In the genomic region with DNA sequence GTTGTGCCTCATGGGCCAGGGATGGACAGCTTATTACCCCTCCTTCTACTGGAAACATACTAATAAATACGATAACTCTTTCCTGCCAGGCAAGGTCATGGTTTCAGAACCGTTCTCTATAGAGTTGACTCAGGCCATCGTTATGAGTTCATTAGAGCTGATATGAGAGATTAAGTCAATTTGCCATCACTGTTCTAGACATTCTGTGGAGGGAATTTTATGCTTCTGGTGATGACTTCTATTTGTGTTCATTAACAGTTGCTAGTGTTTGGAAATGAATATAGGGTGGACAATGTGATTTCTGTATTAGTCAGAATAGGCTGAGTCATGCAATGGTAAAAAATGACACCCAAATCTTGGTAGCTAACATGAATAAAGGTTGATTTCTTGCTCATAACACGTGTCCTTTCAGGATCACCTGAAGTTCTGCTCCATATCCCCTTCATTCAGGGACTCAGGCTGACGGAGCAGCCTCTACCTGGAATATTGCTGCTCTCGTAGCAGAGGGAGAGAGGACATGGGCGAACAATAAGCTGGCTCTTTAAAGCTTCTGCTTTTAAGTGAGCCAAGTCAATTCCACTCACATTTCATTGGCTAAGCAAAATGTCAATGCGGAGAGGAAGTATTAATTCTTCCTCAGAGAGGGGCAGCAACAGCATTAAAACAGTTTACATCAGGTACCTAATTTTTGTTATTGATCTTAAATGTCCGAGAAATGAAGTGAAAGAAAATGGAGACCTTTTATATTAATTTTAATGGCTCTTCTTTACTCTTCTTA, we compare ENCODE assay signal across 1 cellular context.
TF ChIP-seq lines count a peak whose summit lies in the region.

No MANE protein-coding gene starts in this region.

TF ChIP-seq in GM23338, 12 proteins besides CTCF, POLR2A, EP300 and RAD21 (continued from another document):
- TF ChIP-seq, protein P1, sequence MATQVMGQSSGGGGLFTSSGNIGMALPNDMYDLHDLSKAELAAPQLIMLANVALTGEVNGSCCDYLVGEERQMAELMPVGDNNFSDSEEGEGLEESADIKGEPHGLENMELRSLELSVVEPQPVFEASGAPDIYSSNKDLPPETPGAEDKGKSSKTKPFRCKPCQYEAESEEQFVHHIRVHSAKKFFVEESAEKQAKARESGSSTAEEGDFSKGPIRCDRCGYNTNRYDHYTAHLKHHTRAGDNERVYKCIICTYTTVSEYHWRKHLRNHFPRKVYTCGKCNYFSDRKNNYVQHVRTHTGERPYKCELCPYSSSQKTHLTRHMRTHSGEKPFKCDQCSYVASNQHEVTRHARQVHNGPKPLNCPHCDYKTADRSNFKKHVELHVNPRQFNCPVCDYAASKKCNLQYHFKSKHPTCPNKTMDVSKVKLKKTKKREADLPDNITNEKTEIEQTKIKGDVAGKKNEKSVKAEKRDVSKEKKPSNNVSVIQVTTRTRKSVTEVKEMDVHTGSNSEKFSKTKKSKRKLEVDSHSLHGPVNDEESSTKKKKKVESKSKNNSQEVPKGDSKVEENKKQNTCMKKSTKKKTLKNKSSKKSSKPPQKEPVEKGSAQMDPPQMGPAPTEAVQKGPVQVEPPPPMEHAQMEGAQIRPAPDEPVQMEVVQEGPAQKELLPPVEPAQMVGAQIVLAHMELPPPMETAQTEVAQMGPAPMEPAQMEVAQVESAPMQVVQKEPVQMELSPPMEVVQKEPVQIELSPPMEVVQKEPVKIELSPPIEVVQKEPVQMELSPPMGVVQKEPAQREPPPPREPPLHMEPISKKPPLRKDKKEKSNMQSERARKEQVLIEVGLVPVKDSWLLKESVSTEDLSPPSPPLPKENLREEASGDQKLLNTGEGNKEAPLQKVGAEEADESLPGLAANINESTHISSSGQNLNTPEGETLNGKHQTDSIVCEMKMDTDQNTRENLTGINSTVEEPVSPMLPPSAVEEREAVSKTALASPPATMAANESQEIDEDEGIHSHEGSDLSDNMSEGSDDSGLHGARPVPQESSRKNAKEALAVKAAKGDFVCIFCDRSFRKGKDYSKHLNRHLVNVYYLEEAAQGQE (IDR thresholded peaks at IDR 0.05; ENCODE audit: unreplicated experiment) = no peak
- TF ChIP-seq EZH2 (IDR thresholded peaks at IDR 0.05; ENCODE audit: low read depth, unreplicated experiment) (no peak), ZNF114 (CRISPR knock-in tag; IDR thresholded peaks at IDR 0.05) (no peak), JUNB (IDR thresholded peaks at IDR 0.05; ENCODE audit: unreplicated experiment) (no peak), ZNF331 (CRISPR knock-in tag; IDR thresholded peaks at IDR 0.05; ENCODE audit: low read depth) (no peak), STAT1 (IDR thresholded peaks at IDR 0.05; ENCODE audit: unreplicated experiment) (no peak), EZH2phosphoT487 (IDR thresholded peaks at IDR 0.05; ENCODE audit: unreplicated experiment) (no peak), NANOG (IDR thresholded peaks at IDR 0.05; ENCODE audit: borderline replicate concordance) (no peak)
- TF ChIP-seq, protein P2, sequence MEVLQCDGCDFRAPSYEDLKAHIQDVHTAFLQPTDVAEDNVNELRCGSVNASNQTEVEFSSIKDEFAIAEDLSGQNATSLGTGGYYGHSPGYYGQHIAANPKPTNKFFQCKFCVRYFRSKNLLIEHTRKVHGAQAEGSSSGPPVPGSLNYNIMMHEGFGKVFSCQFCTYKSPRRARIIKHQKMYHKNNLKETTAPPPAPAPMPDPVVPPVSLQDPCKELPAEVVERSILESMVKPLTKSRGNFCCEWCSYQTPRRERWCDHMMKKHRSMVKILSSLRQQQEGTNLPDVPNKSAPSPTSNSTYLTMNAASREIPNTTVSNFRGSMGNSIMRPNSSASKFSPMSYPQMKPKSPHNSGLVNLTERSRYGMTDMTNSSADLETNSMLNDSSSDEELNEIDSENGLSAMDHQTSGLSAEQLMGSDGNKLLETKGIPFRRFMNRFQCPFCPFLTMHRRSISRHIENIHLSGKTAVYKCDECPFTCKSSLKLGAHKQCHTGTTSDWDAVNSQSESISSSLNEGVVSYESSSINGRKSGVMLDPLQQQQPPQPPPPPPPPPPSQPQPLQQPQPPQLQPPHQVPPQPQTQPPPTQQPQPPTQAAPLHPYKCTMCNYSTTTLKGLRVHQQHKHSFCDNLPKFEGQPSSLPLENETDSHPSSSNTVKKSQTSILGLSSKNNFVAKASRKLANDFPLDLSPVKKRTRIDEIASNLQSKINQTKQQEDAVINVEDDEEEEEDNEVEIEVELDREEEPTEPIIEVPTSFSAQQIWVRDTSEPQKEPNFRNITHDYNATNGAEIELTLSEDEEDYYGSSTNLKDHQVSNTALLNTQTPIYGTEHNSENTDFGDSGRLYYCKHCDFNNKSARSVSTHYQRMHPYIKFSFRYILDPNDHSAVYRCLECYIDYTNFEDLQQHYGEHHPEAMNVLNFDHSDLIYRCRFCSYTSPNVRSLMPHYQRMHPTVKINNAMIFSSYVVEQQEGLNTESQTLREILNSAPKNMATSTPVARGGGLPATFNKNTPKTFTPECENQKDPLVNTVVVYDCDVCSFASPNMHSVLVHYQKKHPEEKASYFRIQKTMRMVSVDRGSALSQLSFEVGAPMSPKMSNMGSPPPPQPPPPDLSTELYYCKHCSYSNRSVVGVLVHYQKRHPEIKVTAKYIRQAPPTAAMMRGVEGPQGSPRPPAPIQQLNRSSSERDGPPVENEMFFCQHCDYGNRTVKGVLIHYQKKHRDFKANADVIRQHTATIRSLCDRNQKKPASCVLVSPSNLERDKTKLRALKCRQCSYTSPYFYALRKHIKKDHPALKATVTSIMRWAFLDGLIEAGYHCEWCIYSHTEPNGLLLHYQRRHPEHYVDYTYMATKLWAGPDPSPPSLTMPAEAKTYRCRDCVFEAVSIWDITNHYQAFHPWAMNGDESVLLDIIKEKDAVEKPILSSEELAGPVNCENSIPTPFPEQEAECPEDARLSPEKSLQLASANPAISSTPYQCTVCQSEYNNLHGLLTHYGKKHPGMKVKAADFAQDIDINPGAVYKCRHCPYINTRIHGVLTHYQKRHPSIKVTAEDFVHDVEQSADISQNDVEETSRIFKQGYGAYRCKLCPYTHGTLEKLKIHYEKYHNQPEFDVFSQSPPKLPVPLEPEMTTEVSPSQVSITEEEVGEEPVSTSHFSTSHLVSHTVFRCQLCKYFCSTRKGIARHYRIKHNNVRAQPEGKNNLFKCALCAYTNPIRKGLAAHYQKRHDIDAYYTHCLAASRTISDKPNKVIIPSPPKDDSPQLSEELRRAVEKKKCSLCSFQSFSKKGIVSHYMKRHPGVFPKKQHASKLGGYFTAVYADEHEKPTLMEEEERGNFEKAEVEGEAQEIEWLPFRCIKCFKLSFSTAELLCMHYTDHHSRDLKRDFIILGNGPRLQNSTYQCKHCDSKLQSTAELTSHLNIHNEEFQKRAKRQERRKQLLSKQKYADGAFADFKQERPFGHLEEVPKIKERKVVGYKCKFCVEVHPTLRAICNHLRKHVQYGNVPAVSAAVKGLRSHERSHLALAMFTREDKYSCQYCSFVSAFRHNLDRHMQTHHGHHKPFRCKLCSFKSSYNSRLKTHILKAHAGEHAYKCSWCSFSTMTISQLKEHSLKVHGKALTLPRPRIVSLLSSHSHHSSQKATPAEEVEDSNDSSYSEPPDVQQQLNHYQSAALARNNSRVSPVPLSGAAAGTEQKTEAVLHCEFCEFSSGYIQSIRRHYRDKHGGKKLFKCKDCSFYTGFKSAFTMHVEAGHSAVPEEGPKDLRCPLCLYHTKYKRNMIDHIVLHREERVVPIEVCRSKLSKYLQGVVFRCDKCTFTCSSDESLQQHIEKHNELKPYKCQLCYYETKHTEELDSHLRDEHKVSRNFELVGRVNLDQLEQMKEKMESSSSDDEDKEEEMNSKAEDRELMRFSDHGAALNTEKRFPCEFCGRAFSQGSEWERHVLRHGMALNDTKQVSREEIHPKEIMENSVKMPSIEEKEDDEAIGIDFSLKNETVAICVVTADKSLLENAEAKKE (CRISPR knock-in tag; IDR thresholded peaks at IDR 0.05) = no peak
- TF ChIP-seq, protein P3, sequence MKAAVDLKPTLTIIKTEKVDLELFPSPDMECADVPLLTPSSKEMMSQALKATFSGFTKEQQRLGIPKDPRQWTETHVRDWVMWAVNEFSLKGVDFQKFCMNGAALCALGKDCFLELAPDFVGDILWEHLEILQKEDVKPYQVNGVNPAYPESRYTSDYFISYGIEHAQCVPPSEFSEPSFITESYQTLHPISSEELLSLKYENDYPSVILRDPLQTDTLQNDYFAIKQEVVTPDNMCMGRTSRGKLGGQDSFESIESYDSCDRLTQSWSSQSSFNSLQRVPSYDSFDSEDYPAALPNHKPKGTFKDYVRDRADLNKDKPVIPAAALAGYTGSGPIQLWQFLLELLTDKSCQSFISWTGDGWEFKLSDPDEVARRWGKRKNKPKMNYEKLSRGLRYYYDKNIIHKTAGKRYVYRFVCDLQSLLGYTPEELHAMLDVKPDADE (IDR thresholded peaks at IDR 0.05) = no peak
